Comparison of ENCODE assay signal across 33 cellular contexts in the genomic region with DNA sequence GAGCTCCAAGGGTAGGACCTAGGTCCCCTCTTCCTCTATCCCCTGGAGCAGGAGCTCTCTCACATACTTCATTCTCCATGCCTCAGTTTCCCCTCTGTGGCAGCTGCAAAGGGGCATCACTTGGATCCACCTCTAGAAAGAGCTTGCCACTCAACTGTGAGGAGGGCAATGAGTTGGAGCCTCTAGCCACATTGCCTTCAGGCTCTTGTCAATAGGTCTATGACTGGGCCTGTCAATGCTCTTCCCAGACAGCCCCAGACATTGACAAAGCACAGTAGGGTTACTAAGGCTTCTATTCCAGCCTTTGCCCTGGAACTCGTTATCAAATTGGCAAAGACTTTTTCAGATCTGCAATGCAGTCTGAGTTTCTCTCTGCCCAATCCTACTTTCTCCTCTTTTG. TPM values are rescaled to one million over a fixed set of nuclear protein-coding genes. Genes with fewer than 3 reads are reported as not detected.
A peak's percentile ranks its signal among the peaks of the same experiment; 100 is the strongest.
DNase-seq lines count a peak whose midpoint lies in the region; ATAC-seq and TF ChIP-seq lines count a peak whose summit lies in the region.
"Had no signal": no experiment of that assay in that cellular context is flagged by ENCODE, and none has a peak within 500 bp of the region (broad histone marks: within the 10 kb centered on the region; RNA-seq: fewer than 3 reads in every experiment).

No MANE protein-coding gene starts in this region.

- CTCF ChIA-PET in activated B cell treated with CpG ODN at 0.5 μM for 24 hours (lab: Charles Lee), result interaction anchor here (1.0 kb wide), 1 partner anchor 115 kb away, joined by 3 read pairs; no protein-coding TSS in a partner anchor

- H3K9ac ChIP-seq in endodermal cell (ENCODE audit: extremely low read depth, low read length, poor library complexity, severe bottlenecking), result no peak overlapping the region

- H3K27ac Mint-ChIP-seq in activated B cell treated with CpG ODN at 0.5 μM for 24 hours (no peak overlapping the region), endodermal cell (peak overlapping the region; percentile 2)
- H3K27ac Mint-ChIP-seq: activated CD8-positive, alpha-beta T cell treated with anti-CD3 and anti-CD28 coated beads, Interleukin-2, amount 10 ng/mL, durations not matched to agents 7 days and 5 days; activated naive CD8-positive, alpha-beta T cell treated with anti-CD3 and anti-CD28 coated beads, Interleukin-2, amount 50 U/mL, for 24 hours; CD4-positive, alpha-beta memory T cell; stimulated activated effector memory CD8-positive, alpha-beta T cell treated with anti-CD3 and anti-CD28 coated beads, Interleukin-12 subunit alpha, Interleukin-12 subunit beta, amount 100 ng/mL, for 72 hours had no signal

- no peak overlapping the region for H3K4me3 ChIP-seq in endodermal cell (ENCODE audit: low read length)
- no peak overlapping the region for H3K4me3 ChIP-seq in effector memory CD4-positive, alpha-beta T cell (ENCODE audit: insufficient read depth, low read depth, low read length, poor library complexity, severe bottlenecking)
- H3K4me3 ChIP-seq: left ventricle myocardium inferior, psoas muscle, testis, uterus had no signal

- H3K36me3 Mint-ChIP-seq in activated B cell treated with CpG ODN at 0.5 μM for 24 hours (ENCODE audit: low read depth), result no peaks in the 10 kb centered on the region
- no peaks in the 10 kb centered on the region for H3K36me3 Mint-ChIP-seq in endodermal cell (ENCODE audit: low read depth)
- H3K36me3 Mint-ChIP-seq: naive thymus-derived CD4-positive, alpha-beta T cell; stimulated activated effector memory CD8-positive, alpha-beta T cell treated with anti-CD3 and anti-CD28 coated beads, Interleukin-12 subunit alpha, Interleukin-12 subunit beta, amount 100 ng/mL, for 72 hours had no signal

- H3K4me1 Mint-ChIP-seq in activated B cell treated with CpG ODN at 0.5 μM for 24 hours (peaks cover 19% of the 10 kb centered on the region), endodermal cell (peaks cover 24% of the 10 kb centered on the region)

- intact Hi-C loops in activated B cell treated with CpG ODN at 0.5 μM for 24 hours (cut with micrococcal nuclease), result no loop called here

- WGBS in endodermal cell (ENCODE audit: insufficient coverage in 1 of 2, insufficient read length in 1 of 2), 2 experiments, result 71 to 75% methylated on average over 1 of the region's 1 CpG

- H3K4me1 ChIP-seq in endodermal cell (ENCODE audit: control insufficient read depth, insufficient read depth, low read length), result peaks cover 5% of the 10 kb centered on the region
- H3K4me1 ChIP-seq in effector memory CD4-positive, alpha-beta T cell (ENCODE audit: control insufficient read depth, insufficient read depth, low read length, poor library complexity, severe bottlenecking), result peaks cover 12% of the 10 kb centered on the region

- no peak overlapping the region for H3K27ac ChIP-seq in endodermal cell (ENCODE audit: low read depth, low read length)
- H3K27ac ChIP-seq in effector memory CD4-positive, alpha-beta T cell (ENCODE audit: insufficient read depth, low read length, poor library complexity, severe bottlenecking), result no peak overlapping the region
- H3K27ac ChIP-seq: epithelial cell of prostate, psoas muscle, uterus had no signal

- peak; percentile 38 for DNase-seq in activated CD8-positive, alpha-beta memory T cell treated with anti-CD3 and anti-CD28 coated beads for 24 hours
- no peak for DNase-seq in activated CD8-positive, alpha-beta memory T cell treated with anti-CD3 and anti-CD28 coated beads, Interleukin-2, amount 50 U/mL, for 4 hours
- DNase-seq in activated B cell treated with CpG ODN at 0.5 μM for 24 hours, result peak; percentile 4
- DNase-seq in endodermal cell, result peak; percentile 39
- DNase-seq in stimulated activated CD8-positive, alpha-beta memory T cell treated with anti-CD3 and anti-CD28 coated beads, Interleukin-4, amount 100 ng/mL, for 48 hours, result peak; percentile 4
- no peak for DNase-seq in NCI-H1417 (lab: John Stamatoyannopoulos, UW)
- DNase-seq in stimulated activated naive CD4-positive, alpha-beta T cell treated with Interleukin-2 at 50 U/mL for 16 hours (lab: John Stamatoyannopoulos, UW), result no peak
- no peak for DNase-seq in effector memory CD4-positive, alpha-beta T cell
- DNase-seq: activated CD8-positive, alpha-beta T cell treated with anti-CD3 and anti-CD28 coated beads, Interleukin-2, amount 10 ng/mL, durations not matched to agents 7 days and 5 days; activated gamma-delta T cell treated with Interleukin-2 at 50 U/mL for 16 hours; activated naive CD8-positive, alpha-beta T cell treated with anti-CD3 and anti-CD28 coated beads, Interleukin-2, amount 50 U/mL, for 24 hours; activated T-cell treated with anti-CD3 and anti-CD28 coated beads, Interleukin-2, amount 50 U/mL, for 1 hour; CD4-positive, alpha-beta memory T cell; cerebellar nuclear complex; effector CD4-positive, alpha-beta T cell; GOT3; IMR-90; left ventricle myocardium inferior; midbrain; NCI-H146; psoas muscle; SHP77 treated with DMSO at 0.1 percent for 48 hours; stimulated activated CD4-positive, alpha-beta T cell treated with anti-CD3 and anti-CD28 coated beads, Interleukin-15, amount 100 ng/mL, for 24 hours; stimulated activated CD4-positive, alpha-beta T cell treated with anti-CD3 and anti-CD28 coated beads, Interleukin-4, amount 100 ng/mL, for 4 hours; T-helper 2 cell; testis had no signal

- H3K9me3 Mint-ChIP-seq in activated B cell treated with CpG ODN at 0.5 μM for 24 hours (no peaks in the 10 kb centered on the region), endodermal cell (no peaks in the 10 kb centered on the region)
- H3K9me3 Mint-ChIP-seq: activated naive CD8-positive, alpha-beta T cell treated with anti-CD3 and anti-CD28 coated beads, Interleukin-2, amount 50 U/mL, for 24 hours; CD4-positive, alpha-beta memory T cell; naive thymus-derived CD4-positive, alpha-beta T cell; stimulated activated effector memory CD8-positive, alpha-beta T cell treated with anti-CD3 and anti-CD28 coated beads, Interleukin-12 subunit alpha, Interleukin-12 subunit beta, amount 100 ng/mL, for 72 hours had no signal

- H3K4me3 Mint-ChIP-seq in activated B cell treated with CpG ODN at 0.5 μM for 24 hours (no peak overlapping the region), endodermal cell (no peak overlapping the region)
- H3K4me3 Mint-ChIP-seq: activated CD8-positive, alpha-beta T cell treated with anti-CD3 and anti-CD28 coated beads, Interleukin-2, amount 10 ng/mL, durations not matched to agents 7 days and 5 days; activated naive CD8-positive, alpha-beta T cell treated with anti-CD3 and anti-CD28 coated beads, Interleukin-2, amount 50 U/mL, for 24 hours; naive thymus-derived CD4-positive, alpha-beta T cell; stimulated activated effector memory CD8-positive, alpha-beta T cell treated with anti-CD3 and anti-CD28 coated beads, Interleukin-12 subunit alpha, Interleukin-12 subunit beta, amount 100 ng/mL, for 72 hours had no signal

- peaks cover 48% of the 10 kb centered on the region for H3K27me3 ChIP-seq in endodermal cell (ENCODE audit: control insufficient read depth, insufficient read depth, low read length, poor library complexity, severe bottlenecking)
- H3K27me3 ChIP-seq in effector memory CD4-positive, alpha-beta T cell (replicated peaks; ENCODE audit: control insufficient read depth, insufficient read depth, low read length, poor library complexity, severe bottlenecking), result no peaks in the 10 kb centered on the region
- H3K27me3 ChIP-seq: testis had no signal

- H3K36me3 ChIP-seq in endodermal cell (ENCODE audit: control insufficient read depth, insufficient read depth, low read length), result no peaks in the 10 kb centered on the region
- H3K36me3 ChIP-seq in effector memory CD4-positive, alpha-beta T cell (ENCODE audit: control insufficient read depth, insufficient read depth, low read length), result no peaks in the 10 kb centered on the region
- H3K36me3 ChIP-seq: left ventricle myocardium inferior, uterus had no signal

- no peak for ATAC-seq in activated B cell treated with CpG ODN at 0.5 μM for 24 hours (ENCODE audit: low read depth)
- ATAC-seq: activated CD8-positive, alpha-beta T cell treated with anti-CD3 and anti-CD28 coated beads, Interleukin-2, amount 10 ng/mL, durations not matched to agents 7 days and 5 days; activated naive CD8-positive, alpha-beta T cell treated with anti-CD3 and anti-CD28 coated beads, Interleukin-2, amount 50 U/mL, for 24 hours; naive thymus-derived CD4-positive, alpha-beta T cell; Panc1; psoas muscle; stimulated activated effector memory CD8-positive, alpha-beta T cell treated with anti-CD3 and anti-CD28 coated beads, Interleukin-12 subunit alpha, Interleukin-12 subunit beta, amount 100 ng/mL, for 72 hours had no signal

- TF ChIP-seq CTCF in activated B cell treated with CpG ODN at 0.5 μM for 24 hours (IDR thresholded peaks at IDR 0.05) (no peak), endodermal cell (conservative IDR thresholded peaks at IDR 0.05) (no peak)

- peaks cover 24% of the 10 kb centered on the region for H3K27me3 Mint-ChIP-seq in activated B cell treated with CpG ODN at 0.5 μM for 24 hours
- peaks cover 46% of the 10 kb centered on the region for H3K27me3 Mint-ChIP-seq in endodermal cell (ENCODE audit: insufficient read depth)

- H3K9me3 ChIP-seq in endodermal cell (ENCODE audit: control insufficient read depth, low read length), result no peaks in the 10 kb centered on the region
- H3K9me3 ChIP-seq in effector memory CD4-positive, alpha-beta T cell (ENCODE audit: control insufficient read depth, low read length), result no peaks in the 10 kb centered on the region
- H3K9me3 ChIP-seq: left ventricle myocardium inferior, psoas muscle, testis, uterus had no signal

- POLR2A ChIA-PET in activated B cell treated with CpG ODN at 0.5 μM for 24 hours (lab: Charles Lee), result no interaction called here

RNA-seq across cellular contexts. Expression of gene VIPR1, which starts 4.4 kb away (rescaled TPM):
- total RNA-seq in activated B cell treated with CpG ODN at 0.5 μM for 24 hours, result 3.2 and 3.6 TPM in 2 replicates
- 10 to 100 TPM; 12.9 to 14.7 TPM for total RNA-seq in endodermal cell
- polyA plus RNA-seq in endodermal cell (2013, experiment 1 of 2), result 2.2 TPM
- polyA plus RNA-seq in endodermal cell (2013, experiment 2 of 2), result 1.4 TPM
- total RNA-seq: A172, IMR-90, LHCN-M2 had no signal
- polyA plus RNA-seq: IMR-90 had no signal

Comparison
In these comparisons a context has a peak if more than half of its experiments do, and no peak if none do; other contexts are left out.
1. DNase-seq: peak in activated CD8-positive, alpha-beta memory T cell treated with anti-CD3 and anti-CD28 coated beads for 24 hours (single experiment), activated B cell treated with CpG ODN at 0.5 μM for 24 hours (single experiment), endodermal cell (single experiment) and stimulated activated CD8-positive, alpha-beta memory T cell treated with anti-CD3 and anti-CD28 coated beads, Interleukin-4, amount 100 ng/mL, for 48 hours (single experiment); none in activated CD8-positive, alpha-beta memory T cell treated with anti-CD3 and anti-CD28 coated beads, Interleukin-2, amount 50 U/mL, for 4 hours (single experiment), NCI-H1417 (0 of 3), stimulated activated naive CD4-positive, alpha-beta T cell treated with Interleukin-2 at 50 U/mL for 16 hours (single experiment) and effector memory CD4-positive, alpha-beta T cell (0 of 3).